ENCODE assay signal across 9 cellular contexts in the genomic region with DNA sequence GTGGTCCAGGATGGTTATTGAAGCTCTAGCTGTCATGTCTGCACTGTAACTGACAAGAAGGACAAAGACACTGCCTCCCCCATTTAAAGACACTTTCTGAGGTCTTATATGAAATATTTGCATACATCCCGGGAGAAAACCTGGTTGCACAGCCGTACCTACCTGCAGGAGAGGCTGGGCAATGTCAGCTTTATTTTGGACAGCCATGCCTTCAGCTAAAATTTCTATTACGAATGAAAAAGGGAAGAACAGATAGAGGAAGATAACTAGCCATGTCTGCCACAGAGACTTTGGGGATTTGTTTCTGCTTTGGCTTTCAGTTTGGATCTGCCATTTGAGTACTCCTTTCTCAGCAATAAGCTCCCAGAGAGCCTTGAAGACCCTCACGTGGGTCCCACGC. TPM values are rescaled to one million over a fixed set of nuclear protein-coding genes. Genes with fewer than 3 reads are reported as not detected.
DNase-seq lines count a peak whose midpoint lies in the region; ATAC-seq and TF ChIP-seq lines count a peak whose summit lies in the region.
"Had no signal": no experiment of that assay in that cellular context is flagged by ENCODE, and none has a peak within 500 bp of the region (broad histone marks: within the 10 kb centered on the region; RNA-seq: fewer than 3 reads in every experiment).

No MANE protein-coding gene starts in this region.

- no peak for ATAC-seq in activated T-cell treated with anti-CD3 and anti-CD28 coated beads, Interleukin-2, amount 50 U/mL, for 4 hours
- ATAC-seq in GM18498 (IDR thresholded peaks at IDR 0.05; ENCODE audit: unreplicated experiment) (no peak), GM18502 (IDR thresholded peaks at IDR 0.05; ENCODE audit: poor library complexity, unreplicated experiment) (no peak)

- H3K4me3 ChIP-seq in SU-DHL-6 (ENCODE audit: insufficient read depth, low read length, poor library complexity, severe bottlenecking) (peak overlapping the region; percentile 25), WERI-Rb-1 (ENCODE audit: low read depth, low read length) (no peak overlapping the region)

- peaks cover 55% of the 10 kb centered on the region for H3F3A ChIP-seq in SU-DHL-6 (ENCODE audit: insufficient read depth)

- no peak for DNase-seq in activated T-cell treated with anti-CD3 and anti-CD28 coated beads, Interleukin-2, amount 50 U/mL, for 4 hours
- DNase-seq in activated T-cell treated with anti-CD3 and anti-CD28 coated beads, Interleukin-2, amount 50 U/mL, for 1 hour: no peak
- peak; percentile 58 for DNase-seq in germinal center (ENCODE audit: low spot score)
- no peak for DNase-seq in substantia nigra (lab: John Stamatoyannopoulos, UW)
- no peak for DNase-seq in WERI-Rb-1
- DNase-seq: NCI-H187 had no signal

- H2AFZ ChIP-seq in SU-DHL-6 (ENCODE audit: low read depth, low read length, severe bottlenecking): no peak overlapping the region

- peaks cover 89% of the 10 kb centered on the region for H3K4me1 Mint-ChIP-seq in activated T-cell treated with anti-CD3 and anti-CD28 coated beads, Interleukin-2, amount 50 U/mL, for 4 hours (ENCODE audit: low read depth)

- H3K4me3 Mint-ChIP-seq in activated T-cell treated with anti-CD3 and anti-CD28 coated beads, Interleukin-2, amount 50 U/mL, for 4 hours: peak overlapping the region; percentile 62

- no peaks in the 10 kb centered on the region for H3K9me2 ChIP-seq in SU-DHL-6 (replicated peaks; ENCODE audit: insufficient read depth, low read length)

- no peaks in the 10 kb centered on the region for H4K20me1 ChIP-seq in SU-DHL-6 (ENCODE audit: low read depth, low read length)

- peak overlapping the region; percentile 56 for H3K9ac ChIP-seq in SU-DHL-6 (ENCODE audit: low read length)

- H3K9me3 Mint-ChIP-seq in activated T-cell treated with anti-CD3 and anti-CD28 coated beads, Interleukin-2, amount 50 U/mL, for 4 hours: no peaks in the 10 kb centered on the region

- TF ChIP-seq CTCF in SU-DHL-6 (IDR thresholded peaks at IDR 0.05; ENCODE audit: insufficient read depth, low read length, poor library complexity, severe bottlenecking) (no peak), WERI-Rb-1 (IDR thresholded peaks at IDR 0.05; ENCODE audit: low read depth, low read length) (no peak)

- H3K4me2 ChIP-seq in SU-DHL-6 (ENCODE audit: low read depth, low read length, poor library complexity, severe bottlenecking): peak overlapping the region; percentile 85

- no peaks in the 10 kb centered on the region for H3K27me3 Mint-ChIP-seq in activated T-cell treated with anti-CD3 and anti-CD28 coated beads, Interleukin-2, amount 50 U/mL, for 4 hours (ENCODE audit: low read depth)

- H3K9me3 ChIP-seq in SU-DHL-6 (ENCODE audit: insufficient read depth, low read length) (no peaks in the 10 kb centered on the region), WERI-Rb-1 (ENCODE audit: severe bottlenecking) (no peaks in the 10 kb centered on the region)

- H3K27me3 ChIP-seq in SU-DHL-6 (ENCODE audit: low read length) (no peaks in the 10 kb centered on the region), WERI-Rb-1 (ENCODE audit: insufficient read depth, low read depth, severe bottlenecking) (no peaks in the 10 kb centered on the region)

- no peaks in the 10 kb centered on the region for H3K36me3 ChIP-seq in SU-DHL-6 (ENCODE audit: low read length)
- peaks cover 34% of the 10 kb centered on the region for H3K36me3 ChIP-seq in WERI-Rb-1

- H3K79me2 ChIP-seq in SU-DHL-6 (ENCODE audit: insufficient read depth, low read length): peaks cover 64% of the 10 kb centered on the region

- H3K36me3 Mint-ChIP-seq in activated T-cell treated with anti-CD3 and anti-CD28 coated beads, Interleukin-2, amount 50 U/mL, for 4 hours (ENCODE audit: insufficient read depth): peaks cover 51% of the 10 kb centered on the region

- peak overlapping the region; percentile 98 for H3K27ac ChIP-seq in SU-DHL-6 (ENCODE audit: low read depth, low read length)
- H3K27ac ChIP-seq in substantia nigra (ENCODE audit: low read depth, low read length, poor library complexity, severe bottlenecking): peak overlapping the region; percentile 18
- no peak overlapping the region for H3K27ac ChIP-seq in WERI-Rb-1

RNA-seq across cellular contexts. Expression of gene SLC7A6, which starts 19.0 kb away (rescaled TPM):
- 100 to 1,000 TPM in 2 of 3 donors, 10 to 100 TPM in 1; 91.3 to 103 (median 103) TPM for total RNA-seq in activated T-cell treated with anti-CD3 and anti-CD28 coated beads, Interleukin-2, amount 50 U/mL, for 4 hours

RNA-seq across cellular contexts. Expression of gene SLC7A6OS, which starts 27.4 kb away (rescaled TPM):
- 10 to 100 TPM; 19.0 to 27.6 (median 21.5) TPM for total RNA-seq in activated T-cell treated with anti-CD3 and anti-CD28 coated beads, Interleukin-2, amount 50 U/mL, for 4 hours

RNA-seq across cellular contexts. Expression of gene PRMT7, which starts 27.5 kb away (rescaled TPM):
- 10 to 100 TPM; 60.3 to 66.8 (median 63.0) TPM for total RNA-seq in activated T-cell treated with anti-CD3 and anti-CD28 coated beads, Interleukin-2, amount 50 U/mL, for 4 hours

RNA-seq across cellular contexts. Expression of gene PLA2G15, which starts 38.2 kb away (rescaled TPM):
- total RNA-seq in activated T-cell treated with anti-CD3 and anti-CD28 coated beads, Interleukin-2, amount 50 U/mL, for 4 hours: 10 to 100 TPM in 1 of 3 donors, 1 to 10 TPM in 2; 7.4 to 11.0 (median 7.9) TPM

RNA-seq across cellular contexts. Expression of gene ESRP2, which starts 47.4 kb away (rescaled TPM):
- total RNA-seq in activated T-cell treated with anti-CD3 and anti-CD28 coated beads, Interleukin-2, amount 50 U/mL, for 4 hours: 1 to 10 TPM in 1 of 3 donors, under 1 TPM in 2; 0.53 to 1.3 (median 0.68) TPM
